15 cellular contexts compared by ENCODE assay signal in genomic region chr16:593807-594206, GRCh38. TPM values are rescaled to one million over a fixed set of nuclear protein-coding genes. Genes with fewer than 3 reads are reported as not detected.
DNase-seq lines count a peak whose midpoint lies in the region; ATAC-seq and TF ChIP-seq lines count a peak whose summit lies in the region.
"Had no signal": no experiment of that assay in that cellular context is flagged by ENCODE, and none has a peak within 500 bp of the region (broad histone marks: within the 10 kb centered on the region; RNA-seq: fewer than 3 reads in every experiment).

No MANE protein-coding gene starts in this region.

- no peak overlapping the region for H3K23ac ChIP-seq in IMR-90 (ENCODE audit: low read depth, low read length)

- DNase-seq in IMR-90 (no peak), breast epithelium (ENCODE audit: low spot score in 2 of 2) (no peak), stomach (no peak), brain microvascular endothelial cell (no peak), coronary artery (ENCODE audit: low spot score) (no peak), SK-N-SH (no peak), DMS79 treated with DMSO at 0.1 percent for 48 hours (lab: John Stamatoyannopoulos, UW) (no peak)
- DNase-seq: activated naive CD4-positive, alpha-beta T cell treated with Interleukin-2 at 50 U/mL for 16 hours; GM23248; left ventricle myocardium superior; RPMI8226; stimulated activated CD4-positive, alpha-beta T cell treated with anti-CD3 and anti-CD28 coated beads, Interleukin-2, amount 100 ng/mL, for 24 hours had no signal

- H4K20me1 ChIP-seq in IMR-90 (ENCODE audit: insufficient read depth, low read length): peaks cover 59% of the 10 kb centered on the region
- H4K20me1 ChIP-seq in SK-N-SH (ENCODE audit: insufficient read depth): peaks cover 46% of the 10 kb centered on the region

- no peaks in the 10 kb centered on the region for H3K9me2 ChIP-seq in SK-N-SH

- in situ Hi-C loops in IMR-90 (cut with MboI; ENCODE audit: low sequenced_read_pairs) (no loop called here), brain microvascular endothelial cell (cut with HindIII; ENCODE audit: low pct_ligation_motif_present, low sequenced_read_pairs) (no loop called here)

- BruUV-seq in IMR-90 (replicated peaks; lab: Mats Ljungman, UMichigan): no TSS peak

- no peak for TF ChIP-seq CTCF in IMR-90 (conservative IDR thresholded peaks at IDR 0.05; ENCODE audit: low read depth, low read length)
- peak in 1 of 3 donors; percentile 16 for TF ChIP-seq CTCF in breast epithelium (IDR thresholded peaks at IDR 0.05)
- TF ChIP-seq CTCF in stomach (IDR thresholded peaks at IDR 0.05): no peak
- no peak for TF ChIP-seq CTCF in brain microvascular endothelial cell (IDR thresholded peaks at IDR 0.05; ENCODE audit: low read depth, low read length, missing control alignments)
- no peak for TF ChIP-seq CTCF in coronary artery (IDR thresholded peaks at IDR 0.05)
- TF ChIP-seq CTCF in SK-N-SH (IDR thresholded peaks at IDR 0.05): no peak

- no peak overlapping the region for H3K4me3 ChIP-seq in IMR-90 (ENCODE audit: insufficient read depth, low read depth, low read length)
- peak overlapping the region in 2 of 3 donors; percentile 53 to 69 for H3K4me3 ChIP-seq in breast epithelium
- no peak overlapping the region for H3K4me3 ChIP-seq in mucosa of stomach (ENCODE audit: low read length)
- H3K4me3 ChIP-seq in stomach: peak overlapping the region in 1 of 4 donors; percentile 20
- no peak overlapping the region for H3K4me3 ChIP-seq in brain microvascular endothelial cell (ENCODE audit: low read depth, low read length)
- no peak overlapping the region for H3K4me3 ChIP-seq in coronary artery
- no peak overlapping the region for H3K4me3 ChIP-seq in SK-N-SH (ENCODE audit: low read depth in 2 of 2, low read length in 1 of 2)
- H3K4me3 ChIP-seq: cardiac muscle cell, GM23248 had no signal

- H3K79me1 ChIP-seq in IMR-90 (ENCODE audit: low read depth in 1 of 2, low read length in 2 of 2): peaks cover 23 to 76% of the 10 kb centered on the region in 2 experiments; a peak in 3 of 4 replicates

- H4K91ac ChIP-seq in IMR-90 (ENCODE audit: insufficient read depth, low read depth, low read length): no peak overlapping the region

- H4K5ac ChIP-seq in IMR-90 (ENCODE audit: low read depth, low read length): no peak overlapping the region

- H2AK9ac ChIP-seq in IMR-90 (replicated peaks; ENCODE audit: low read depth, low read length, poor library complexity): no peak overlapping the region

- peaks cover 74% of the 10 kb centered on the region for H3K79me2 ChIP-seq in SK-N-SH (ENCODE audit: insufficient read depth)

- H2AK5ac ChIP-seq in IMR-90 (ENCODE audit: low read depth, low read length): no peak overlapping the region

- H3K4ac ChIP-seq in IMR-90 (ENCODE audit: low read depth, low read length): no peak overlapping the region

- no peak overlapping the region for H3K14ac ChIP-seq in IMR-90 (replicated peaks; ENCODE audit: low read depth, low read length)

- H3K4me1 ChIP-seq in IMR-90 (ENCODE audit: control insufficient read depth, insufficient read depth, low read length) (peaks cover 7% of the 10 kb centered on the region; the same call in 1 of the 2 replicates), breast epithelium (peaks cover 6 to 24% of the 10 kb centered on the region in 2 donors), mucosa of stomach (ENCODE audit: control insufficient read depth, insufficient read depth, low read length) (peaks cover 51% of the 10 kb centered on the region), stomach (peaks cover 38 to 69% (median 62%) of the 10 kb centered on the region in 4 donors), SK-N-SH (ENCODE audit: control insufficient read depth in 1 of 2, insufficient read depth in 2 of 2, low read depth in 1 of 2, low read length in 1 of 2) (peaks cover 0 to 8% of the 10 kb centered on the region in 2 experiments; a peak in 1 of 4 replicates)

- TF ChIP-seq POLR2A in IMR-90 (IDR thresholded peaks at IDR 0.05; ENCODE audit: low read depth, low read length): no peak
- TF ChIP-seq POLR2A in breast epithelium (IDR thresholded peaks at IDR 0.05): no peak
- TF ChIP-seq POLR2A in stomach (IDR thresholded peaks at IDR 0.05): no peak

- H3K9ac ChIP-seq in IMR-90 (ENCODE audit: low read depth, low read length) (no peak overlapping the region), mucosa of stomach (ENCODE audit: low read length) (peak overlapping the region; percentile 48), SK-N-SH (no peak overlapping the region)
- H3K9ac ChIP-seq: GM23248 had no signal

- no peak overlapping the region for H2BK120ac ChIP-seq in IMR-90 (ENCODE audit: low read depth, low read length)

- no peaks in the 10 kb centered on the region for H3F3A ChIP-seq in SK-N-SH (replicated peaks; ENCODE audit: insufficient read depth)

- H3K27ac ChIP-seq in IMR-90 (ENCODE audit: insufficient read depth, low read length): no peak overlapping the region
- H3K27ac ChIP-seq in breast epithelium: peak overlapping the region; percentile 64 to 81
- peak overlapping the region; percentile 80 to 100 (median 94) for H3K27ac ChIP-seq in stomach
- H3K27ac ChIP-seq in brain microvascular endothelial cell: no peak overlapping the region
- no peak overlapping the region for H3K27ac ChIP-seq in coronary artery
- no peak overlapping the region for H3K27ac ChIP-seq in SK-N-SH (ENCODE audit: low read depth in 2 of 2, low read length in 1 of 2)
- H3K27ac ChIP-seq: cardiac muscle cell, GM23248 had no signal

- no peak overlapping the region for H3K4me2 ChIP-seq in IMR-90 (ENCODE audit: low read depth, low read length)
- no peak overlapping the region for H3K4me2 ChIP-seq in SK-N-SH

- no peak for ATAC-seq in IMR-90 (ENCODE audit: low read depth)
- ATAC-seq: left ventricle myocardium superior had no signal

- WGBS in IMR-90 (ENCODE audit: extremely low coverage in 2 of 2, insufficient read length in 1 of 2), 2 experiments: 89% methylated on average over 3 of the region's 16 CpGs; no CpG with 5 or more reads in 1 of the 2 experiments
- 40 to 59% (median 55%) methylated on average over 16 of the region's 16 CpGs for WGBS in stomach, 5 donors
- 94% methylated on average over 12 of the region's 16 CpGs for WGBS in SK-N-SH (ENCODE audit: low lambda C conversion rate)

- no peak overlapping the region for H2BK15ac ChIP-seq in IMR-90 (ENCODE audit: low read depth, low read length)

- H3K9me1 ChIP-seq in IMR-90 (ENCODE audit: insufficient read depth, low read length): peaks cover 12% of the 10 kb centered on the region; the same call in 1 of the 2 replicates

- dilution Hi-C loops in IMR-90 (cut with HindIII; ENCODE audit: low sequenced_read_pairs, unreplicated experiment): no loop called here

- H2BK20ac ChIP-seq in IMR-90 (ENCODE audit: low read depth, low read length): no peak overlapping the region

- CTCF ChIA-PET in IMR-90 (lab: Yijun Ruan, JAX) (no interaction called here), SK-N-SH (lab: Yijun Ruan, JAX) (no interaction called here)

- peaks cover 5% of the 10 kb centered on the region; the same call in 1 of the 2 replicates for H3K36me3 ChIP-seq in IMR-90 (ENCODE audit: control insufficient read depth, insufficient read depth, low read length)
- H3K36me3 ChIP-seq in breast epithelium: no peaks in the 10 kb centered on the region
- H3K36me3 ChIP-seq in mucosa of stomach (ENCODE audit: control insufficient read depth, insufficient read depth, low read length): no peaks in the 10 kb centered on the region
- H3K36me3 ChIP-seq in stomach: peaks cover 5 to 27% (median 13%) of the 10 kb centered on the region in 4 donors
- H3K36me3 ChIP-seq in brain microvascular endothelial cell (replicated peaks): no peaks in the 10 kb centered on the region
- H3K36me3 ChIP-seq in SK-N-SH (replicated peaks in 1 of 2; ENCODE audit: control insufficient read depth in 1 of 2, insufficient read depth in 2 of 2, low read length in 1 of 2): peaks cover 0 to 2% of the 10 kb centered on the region in 2 experiments
- H3K36me3 ChIP-seq: cardiac muscle cell had no signal

- no peak overlapping the region for H3K56ac ChIP-seq in IMR-90 (ENCODE audit: extremely low read depth, insufficient read depth, low read length)

- no peak overlapping the region for H2BK5ac ChIP-seq in IMR-90 (ENCODE audit: low read depth, low read length, poor library complexity, severe bottlenecking)

- H3K9me3 ChIP-seq in IMR-90 (ENCODE audit: control insufficient read depth, insufficient read depth, low read length) (no peaks in the 10 kb centered on the region), breast epithelium (no peaks in the 10 kb centered on the region), mucosa of stomach (ENCODE audit: control insufficient read depth, low read length) (no peaks in the 10 kb centered on the region), stomach (no peaks in the 10 kb centered on the region), SK-N-SH (no peaks in the 10 kb centered on the region)

- H4K8ac ChIP-seq in IMR-90 (ENCODE audit: low read depth in 2 of 2, low read length in 2 of 2): no peak overlapping the region

- POLR2A ChIA-PET in IMR-90 (lab: Charles Lee; ENCODE audit: unreplicated experiment): no interaction called here
- POLR2A ChIA-PET in SK-N-SH (lab: Yijun Ruan, JAX): no interaction called here

- intact Hi-C loops in IMR-90 (cut with micrococcal nuclease) (no loop called here), breast epithelium (cut with DNase I; ENCODE audit: low total_unique reads) (no loop called here), stomach (cut with DNase I; ENCODE audit: low total_unique reads) (no loop called here)

- peak overlapping the region; percentile 58 for H2AFZ ChIP-seq in IMR-90 (replicated peaks; ENCODE audit: low read length, poor library complexity)
- no peak overlapping the region for H2AFZ ChIP-seq in SK-N-SH (ENCODE audit: low read depth)
- H2AFZ ChIP-seq: GM23248 had no signal

- H3K27me3 ChIP-seq in IMR-90 (ENCODE audit: control insufficient read depth, insufficient read depth, low read length) (no peaks in the 10 kb centered on the region), breast epithelium (no peaks in the 10 kb centered on the region), mucosa of stomach (ENCODE audit: control insufficient read depth, insufficient read depth, low read length) (no peaks in the 10 kb centered on the region), stomach (no peaks in the 10 kb centered on the region), brain microvascular endothelial cell (replicated peaks) (no peaks in the 10 kb centered on the region), SK-N-SH (ENCODE audit: insufficient read depth) (no peaks in the 10 kb centered on the region)
- H3K27me3 ChIP-seq: cardiac muscle cell had no signal

- no peak overlapping the region for H3K18ac ChIP-seq in IMR-90 (ENCODE audit: low read depth, low read length)

- no peak for TF ChIP-seq EP300 in stomach (IDR thresholded peaks at IDR 0.05)
- TF ChIP-seq EP300 in SK-N-SH (IDR thresholded peaks at IDR 0.05; ENCODE audit: borderline replicate concordance in 1 of 2, low read depth in 1 of 2, low read length in 1 of 2): no peak

- TF ChIP-seq RAD21 in IMR-90 (IDR thresholded peaks at IDR 0.05; ENCODE audit: low read length) (no peak), SK-N-SH (IDR thresholded peaks at IDR 0.05; ENCODE audit: low read length) (no peak)

RNA-seq across cellular contexts. Expression of gene RAB40C, which starts 3.9 kb away (rescaled TPM):
- total RNA-seq in IMR-90 (2012; rRNA removed): 6.8 and 6.9 TPM in 2 replicates
- polyA plus RNA-seq in IMR-90 (2012; rRNA removed): 13.7 and 15.3 TPM in 2 replicates
- 11.0 and 21.8 TPM in 2 replicates for polyA plus RNA-seq in IMR-90 (2012; cell fraction: cytosol; rRNA removed)
- polyA plus RNA-seq in IMR-90 (2012; cell fraction: nucleus; rRNA removed; ENCODE audit: low replicate concordance): 26.4 and 67.6 TPM in 2 replicates
- total RNA-seq in breast epithelium: 10 to 100 TPM; 17.6 to 29.1 (median 20.6) TPM
- total RNA-seq in stomach: 100 to 1,000 TPM in 1 of 5 donors, 10 to 100 TPM in 4; 17.6 to 101 (median 51.3) TPM
- polyA plus RNA-seq in stomach: 10 to 100 TPM; 20.9 to 24.6 (median 22.1) TPM
- 12.1 and 13.0 TPM in 2 replicates for polyA plus RNA-seq in SK-N-SH (2012; rRNA removed)
- 5.0 and 8.5 TPM in 2 replicates for polyA plus RNA-seq in SK-N-SH (2012; cell fraction: cytosol; rRNA removed)
- 26.7 and 31.3 TPM in 2 replicates for polyA plus RNA-seq in SK-N-SH (2012; cell fraction: nucleus; rRNA removed)

RNA-seq across cellular contexts. Expression of gene PIGQ, which starts 24.0 kb away (rescaled TPM):
- total RNA-seq in IMR-90 (2012; rRNA removed) (5.9 and 7.2 TPM in 2 replicates), breast epithelium (10 to 100 TPM; 22.2 to 36.1 (median 31.9) TPM), stomach (100 to 1,000 TPM in 2 of 5 donors, 10 to 100 TPM in 3; 14.3 to 217 (median 52.6) TPM)
- polyA plus RNA-seq in IMR-90 (2012; rRNA removed) (36.8 and 40.5 TPM in 2 replicates), stomach (10 to 100 TPM; 30.1 to 46.5 (median 38.0) TPM), SK-N-SH (2012; rRNA removed) (38.7 and 41.0 TPM in 2 replicates)
- 16.5 and 38.0 TPM in 2 replicates for polyA plus RNA-seq in IMR-90 (2012; cell fraction: cytosol; rRNA removed)
- 111 and 325 TPM in 2 replicates for polyA plus RNA-seq in IMR-90 (2012; cell fraction: nucleus; rRNA removed; ENCODE audit: low replicate concordance)
- 12.1 and 22.4 TPM in 2 replicates for polyA plus RNA-seq in SK-N-SH (2012; cell fraction: cytosol; rRNA removed)
- polyA plus RNA-seq in SK-N-SH (2012; cell fraction: nucleus; rRNA removed): 154 and 238 TPM in 2 replicates

RNA-seq across cellular contexts. Expression of gene NHLRC4, which starts 27.0 kb away (rescaled TPM):
- total RNA-seq in IMR-90 (2012; rRNA removed) (0.56 and 0.72 TPM in 2 replicates), breast epithelium (1 to 10 TPM in 1 of 3 donors, under 1 TPM in 2; 0.32 to 1.9 (median 0.66) TPM), stomach (under 1 TPM in 2 of 5 donors, not detected in 3; 0.89 to 0.92 TPM)
- polyA plus RNA-seq in IMR-90 (2012; rRNA removed) (0.65 and 0.84 TPM in 2 replicates), stomach (1 to 10 TPM in 2 of 3 donors, under 1 TPM in 1; 0.35 to 1.4 (median 1.4) TPM), SK-N-SH (2012; rRNA removed) (0.69 and 0.70 TPM in 2 replicates)
- polyA plus RNA-seq in IMR-90 (2012; cell fraction: cytosol; rRNA removed): 0.76 and 1.4 TPM in 2 replicates
- polyA plus RNA-seq in IMR-90 (2012; cell fraction: nucleus; rRNA removed; ENCODE audit: low replicate concordance): 1.3 and 2.4 TPM in 2 replicates
- polyA plus RNA-seq in SK-N-SH (2012; cell fraction: cytosol; rRNA removed): 0.40 and 0.58 TPM in 2 replicates
- 1.4 and 1.8 TPM in 2 replicates for polyA plus RNA-seq in SK-N-SH (2012; cell fraction: nucleus; rRNA removed)

RNA-seq across cellular contexts. Expression of gene PRR35, which starts 33.6 kb away (rescaled TPM):
- total RNA-seq in IMR-90 (2012; rRNA removed) (not detected in 2 replicates), breast epithelium (not detected), stomach (not detected)
- polyA plus RNA-seq in IMR-90 (2012; rRNA removed) (not detected in 2 replicates), stomach (not detected), SK-N-SH (2012; rRNA removed) (not detected in 2 replicates)
- polyA plus RNA-seq in IMR-90 (2012; cell fraction: cytosol; rRNA removed): not detected in 2 replicates
- 0.05 and 0.09 TPM in 2 replicates for polyA plus RNA-seq in IMR-90 (2012; cell fraction: nucleus; rRNA removed; ENCODE audit: low replicate concordance)
- polyA plus RNA-seq in SK-N-SH (2012; cell fraction: cytosol; rRNA removed): not detected in 2 replicates
- polyA plus RNA-seq in SK-N-SH (2012; cell fraction: nucleus; rRNA removed): 0.06 and 0.11 TPM in 2 replicates
- total RNA-seq: esophagus mucosa, GM23248, left ventricle myocardium superior had no signal
- polyA plus RNA-seq: cardiac muscle cell, GM23248 had no signal

RNA-seq across cellular contexts. Expression of gene WFIKKN1, which starts 37.0 kb away (rescaled TPM):
- not detected in 2 replicates for total RNA-seq in IMR-90 (2012; rRNA removed)
- 0.10 and 0.23 TPM in 2 replicates for polyA plus RNA-seq in IMR-90 (2012; rRNA removed)
- 0.08 and 0.24 TPM in 2 replicates for polyA plus RNA-seq in IMR-90 (2012; cell fraction: cytosol; rRNA removed)
- polyA plus RNA-seq in IMR-90 (2012; cell fraction: nucleus; rRNA removed; ENCODE audit: low replicate concordance): 0.44 and 2.5 TPM in 2 replicates
- total RNA-seq in breast epithelium: under 1 TPM in 2 of 3 donors, not detected in 1; 0.66 to 0.73 TPM
- 10 to 100 TPM in 1 of 5 donors, 1 to 10 TPM in 1, under 1 TPM in 2, not detected in 1; 0.14 to 25.8 (median 2.5) TPM for total RNA-seq in stomach
- 1 to 10 TPM; 1.0 to 2.0 (median 1.5) TPM for polyA plus RNA-seq in stomach
- polyA plus RNA-seq in SK-N-SH (2012; rRNA removed): 0.10 and 0.16 TPM in 2 replicates
- polyA plus RNA-seq in SK-N-SH (2012; cell fraction: cytosol; rRNA removed): 0.09 and 0.10 TPM in 2 replicates
- 0.37 and 1.4 TPM in 2 replicates for polyA plus RNA-seq in SK-N-SH (2012; cell fraction: nucleus; rRNA removed)
- total RNA-seq: GM23248 had no signal
- polyA plus RNA-seq: GM23248 had no signal

Comparison
In these comparisons a context has a peak if more than half of its experiments do, and no peak if none do; other contexts are left out.
1. H3K27ac ChIP-seq: peak in breast epithelium (2 of 2) and stomach (5 of 5); none in IMR-90 (single experiment), brain microvascular endothelial cell (single experiment), coronary artery (0 of 2) and SK-N-SH (0 of 2).
2. H3K4me3 ChIP-seq: peak in breast epithelium (2 of 3); none in IMR-90 (single experiment), mucosa of stomach (single experiment), brain microvascular endothelial cell (single experiment), coronary artery (single experiment) and SK-N-SH (0 of 2).